In genomic region chr1:161165742-161166668, GRCh38 we compare ENCODE assay signal across 8 cellular contexts.
DNase-seq lines count a peak whose midpoint lies in the region; ATAC-seq and FAIRE-seq lines count a peak whose summit lies in the region.

TSS of gene PPOX (plus strand) at chr1:161166426. CDS start at chr1:161166848, 422 bp downstream.

- peak; percentile 91 for DNase-seq in AG20443 (ENCODE audit: low spot score)
- peak; percentile 95 for DNase-seq in NCI-H345 treated with DMSO at 0.1 percent for 48 hours (lab: John Stamatoyannopoulos, UW; ENCODE audit: unreplicated experiment)
- peak; percentile 70 to 81 (median 80) for DNase-seq in activated CD4-positive, CD25-positive, alpha-beta regulatory T cell (lab: John Stamatoyannopoulos, UW)
- DNase-seq in central memory CD4-positive, alpha-beta T cell = peak; percentile 96
- DNase-seq in stimulated activated CD4-positive, alpha-beta T cell treated with anti-CD3 and anti-CD28 coated beads, Interleukin-12 subunit alpha, Interleukin-12 subunit beta, amount 100 ng/mL, for 4 hours = peak; percentile 82

- peak; percentile 72 for FAIRE-seq in islet of Langerhans (lab: Jason Lieb, UNC)

- ATAC-seq in GM19025 (IDR thresholded peaks at IDR 0.05; ENCODE audit: low read depth, unreplicated experiment) = peak; percentile 93
- peak; percentile 91 for ATAC-seq in HG03342 (IDR thresholded peaks at IDR 0.05; ENCODE audit: unreplicated experiment)

Comparison
In these comparisons a context has a peak if more than half of its experiments do, and no peak if none do; other contexts are left out.
1. Peak in every context shown above with its lines: DNase-seq and ATAC-seq.